Comparison of ENCODE assay signal across 23 cellular contexts in the genomic region with DNA sequence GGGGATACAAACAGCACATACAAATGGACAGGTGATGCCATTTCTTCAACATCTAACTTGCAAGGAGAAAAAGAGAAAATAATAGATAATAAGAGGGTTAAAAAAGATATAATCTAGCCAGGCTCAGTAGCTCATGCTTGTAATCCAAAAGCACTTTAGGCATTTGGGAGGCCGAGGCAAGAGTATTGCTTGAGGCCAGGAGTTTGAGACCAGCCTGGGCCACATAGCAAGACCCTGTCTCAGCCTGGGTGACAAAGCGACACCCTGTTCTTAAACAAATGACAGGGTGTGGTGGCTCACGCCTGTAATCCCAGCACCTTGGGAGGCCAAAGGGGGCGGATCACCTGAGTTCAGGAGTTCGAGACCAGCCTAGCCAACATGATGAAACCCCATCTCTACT. TPM values are rescaled to one million over a fixed set of nuclear protein-coding genes. Genes with fewer than 3 reads are reported as not detected.
DNase-seq lines count a peak whose midpoint lies in the region; ATAC-seq, FAIRE-seq and TF ChIP-seq lines count a peak whose summit lies in the region.
"Had no signal": no experiment of that assay in that cellular context is flagged by ENCODE, and none has a peak within 500 bp of the region (broad histone marks: within the 10 kb centered on the region; RNA-seq: fewer than 3 reads in every experiment).

No MANE protein-coding gene starts in this region.

- peak; percentile 31 for FAIRE-seq in GM19239 (lab: Jason Lieb, UNC)
- FAIRE-seq: A549, D721Med, GM12892 had no signal

- POLR2A ChIA-PET in WTC11 (lab: Charles Lee): no interaction called here

- peaks cover 9% of the 10 kb centered on the region for H3K9me3 ChIP-seq in DOHH2 (ENCODE audit: control insufficient read depth, insufficient read depth, low read length)
- H3K9me3 ChIP-seq: BE2C had no signal

- H3K27me3 Mint-ChIP-seq in WTC11 (ENCODE audit: low read depth): no peaks in the 10 kb centered on the region
- H3K27me3 Mint-ChIP-seq: CD4-positive, alpha-beta T cell; CD8-positive, alpha-beta memory T cell had no signal

- peaks cover 87% of the 10 kb centered on the region for H3K4me1 ChIP-seq in DOHH2 (ENCODE audit: control insufficient read depth, low read length)
- H3K4me1 ChIP-seq: BE2C had no signal

- peaks cover 32% of the 10 kb centered on the region for H3F3A ChIP-seq in DOHH2 (ENCODE audit: control insufficient read depth, insufficient read depth)

- no peak overlapping the region for H3K27ac Mint-ChIP-seq in WTC11
- H3K27ac Mint-ChIP-seq: CD14-positive monocyte; CD4-positive, alpha-beta T cell; GM23338; H9 had no signal

- no peak overlapping the region for H3K4me3 ChIP-seq in DOHH2 (ENCODE audit: low read length)
- H3K4me3 ChIP-seq: A549; BLaER1 treated with 17β-estradiol and CSF1 and Interleukin-3, amounts not matched to agents 10 nM and 100 nM; GM23338 had no signal

- no peak for DNase-seq in GM19239 (ENCODE audit: insufficient read length, low spot score)
- DNase-seq in WTC11 (ENCODE audit: low spot score): no peak
- DNase-seq in stimulated activated CD8-positive, alpha-beta memory T cell treated with anti-CD3 and anti-CD28 coated beads, Interleukin-4, amount 100 ng/mL, for 48 hours: no peak
- no peak for DNase-seq in HuH-7 (ENCODE audit: low spot score)
- DNase-seq: 8988T; ACHN; AML-193; BE2C; CD4-positive, alpha-beta T cell; CD8-positive, alpha-beta memory T cell; DMS 273 treated with DMSO at 0.1 percent for 48 hours; DMS79; GF-D8; H9 had no signal

- ATAC-seq in WTC11 (no peak), GM18519 (IDR thresholded peaks at IDR 0.05; ENCODE audit: low FRiP score, unreplicated experiment) (no peak)
- ATAC-seq: A549, GM23338, HCT116 had no signal

- peak overlapping the region; percentile 87; the same call in 1 of the 2 replicates for H3K27ac ChIP-seq in DOHH2 (ENCODE audit: low read depth, low read length)
- H3K27ac ChIP-seq: A549; BLaER1 treated with 17β-estradiol and CSF1 and Interleukin-3, amounts not matched to agents 10 nM and 100 nM had no signal

- H3K4me2 ChIP-seq in DOHH2 (ENCODE audit: low read length): peak overlapping the region; percentile 88; the same call in 1 of the 2 replicates
- H3K4me2 ChIP-seq: A549, GM23338 had no signal

- TF ChIP-seq CTCF in DOHH2 (IDR thresholded peaks at IDR 0.05; ENCODE audit: low read depth, low read length, poor library complexity, severe bottlenecking) (no peak), WTC11 (IDR thresholded peaks at IDR 0.05) (no peak)

- H3K27me3 ChIP-seq in DOHH2 (ENCODE audit: control insufficient read depth, low read length): no peaks in the 10 kb centered on the region
- H3K27me3 ChIP-seq: BE2C; BLaER1 treated with 17β-estradiol and CSF1 and Interleukin-3, amounts not matched to agents 10 nM and 100 nM had no signal

- peaks cover 6% of the 10 kb centered on the region; the same call in 1 of the 2 replicates for H4K20me1 ChIP-seq in DOHH2 (ENCODE audit: control insufficient read depth, insufficient read depth, low read depth, low read length)

- H3K36me3 ChIP-seq in DOHH2 (ENCODE audit: control insufficient read depth, low read length): peaks cover 58% of the 10 kb centered on the region
- H3K36me3 ChIP-seq: BE2C had no signal

- peaks cover 24% of the 10 kb centered on the region for H3K9me3 Mint-ChIP-seq in WTC11
- H3K9me3 Mint-ChIP-seq: CD4-positive, alpha-beta T cell; CD8-positive, alpha-beta memory T cell; GM23338 had no signal

- H3K4me3 Mint-ChIP-seq in WTC11: no peak overlapping the region
- H3K4me3 Mint-ChIP-seq: CD14-positive monocyte; CD4-positive, alpha-beta T cell; CD8-positive, alpha-beta memory T cell; GM23338; H9 had no signal

- H3K4me1 Mint-ChIP-seq in WTC11: peaks cover 8% of the 10 kb centered on the region

- H3K36me3 Mint-ChIP-seq in WTC11: peaks cover 27% of the 10 kb centered on the region

- CTCF ChIA-PET in WTC11 (lab: Charles Lee): interaction anchor here (1.3 to 1.6 kb wide), 2 partner anchors 10 to 138 kb away, joined by 5 to 6 read pairs; no protein-coding TSS in a partner anchor

- peaks cover 100% of the 10 kb centered on the region for H3K79me2 ChIP-seq in DOHH2 (ENCODE audit: control insufficient read depth, low read length)

- no peaks in the 10 kb centered on the region for H3K9me2 ChIP-seq in DOHH2 (replicated peaks; ENCODE audit: control insufficient read depth, low read length)

TF ChIP-seq in WTC11, 78 proteins besides CTCF, POLR2A, EP300 and RAD21:
- TF ChIP-seq SMAD4 (CRISPR knock-in tag; IDR thresholded peaks at IDR 0.05) (no peak), FOXJ3 (CRISPR knock-in tag; IDR thresholded peaks at IDR 0.05; ENCODE audit: borderline replicate concordance) (no peak), ZNF121 (CRISPR knock-in tag; IDR thresholded peaks at IDR 0.05) (peak; percentile 83; the same call in 1 of the 2 replicates), GABPB1 (CRISPR knock-in tag; IDR thresholded peaks at IDR 0.05) (no peak), NFYB (CRISPR knock-in tag; conservative IDR thresholded peaks at IDR 0.05; ENCODE audit: low read depth) (no peak), ZBTB21 (CRISPR knock-in tag; IDR thresholded peaks at IDR 0.05; ENCODE audit: borderline replicate concordance) (no peak)
- TF ChIP-seq, protein P1, sequence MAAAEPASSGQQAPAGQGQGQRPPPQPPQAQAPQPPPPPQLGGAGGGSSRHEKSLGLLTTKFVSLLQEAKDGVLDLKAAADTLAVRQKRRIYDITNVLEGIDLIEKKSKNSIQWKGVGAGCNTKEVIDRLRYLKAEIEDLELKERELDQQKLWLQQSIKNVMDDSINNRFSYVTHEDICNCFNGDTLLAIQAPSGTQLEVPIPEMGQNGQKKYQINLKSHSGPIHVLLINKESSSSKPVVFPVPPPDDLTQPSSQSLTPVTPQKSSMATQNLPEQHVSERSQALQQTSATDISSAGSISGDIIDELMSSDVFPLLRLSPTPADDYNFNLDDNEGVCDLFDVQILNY (CRISPR knock-in tag; IDR thresholded peaks at IDR 0.05): no peak

RNA-seq across cellular contexts. Expression of a gene that starts 19.3 kb away (rescaled TPM):
- total RNA-seq in WTC11 (2021): 21.8 to 22.5 TPM (median 22.5 TPM) in 3 replicates
